Comparison of ENCODE assay signal across 21 cellular contexts in the genomic region with DNA sequence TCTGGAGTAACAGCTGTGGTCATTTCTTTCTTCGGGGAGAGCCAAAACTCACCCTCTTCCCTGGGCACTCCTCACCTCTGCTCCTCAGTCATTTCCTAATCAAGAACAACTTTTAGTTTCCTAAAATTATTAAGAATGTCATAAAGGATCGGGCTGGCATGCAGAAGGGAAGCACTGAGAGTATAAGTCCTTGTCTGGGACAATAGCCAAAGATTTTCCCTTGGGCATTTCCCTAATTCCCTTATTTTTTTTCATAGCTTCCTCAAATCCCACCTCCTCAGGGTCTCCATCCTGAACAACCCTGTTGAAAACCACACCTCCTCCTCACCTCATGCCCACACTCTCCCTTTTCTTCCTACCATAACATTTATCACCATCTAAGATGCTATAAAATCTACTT.
"Had no signal": no experiment of that assay in that cellular context is flagged by ENCODE, and none has a peak within 500 bp of the region (broad histone marks: within the 10 kb centered on the region; RNA-seq: fewer than 3 reads in every experiment).

No MANE protein-coding gene starts in this region.

- DNase-seq: activated CD4-positive, alpha-beta memory T cell treated with anti-CD3 and anti-CD28 coated beads, Interleukin-2, amount 10 ng/mL, durations not matched to agents 7 days and 5 days; activated CD4-positive, alpha-beta T cell treated with anti-CD3 and anti-CD28 coated beads, Interleukin-2, amount 10 ng/mL, durations not matched to agents 7 days and 5 days; activated CD4-positive, CD25-positive, alpha-beta regulatory T cell; activated gamma-delta T cell; activated naive CD4-positive, alpha-beta T cell treated with anti-CD3 and anti-CD28 coated beads for 36 hours; activated T-cell treated with anti-CD3 and anti-CD28 coated beads for 4 hours; activated T-cell treated with anti-CD3 and anti-CD28 coated beads, Interleukin-2, amount 50 U/mL, for 48 hours; brain microvascular endothelial cell; Kasumi-1; KBM-7; NCI-H1092; NCI-H1417 treated with DMSO at 0.1 percent for 48 hours; NCI-H1694; NCI-H2029; NCI-H510A treated with DMSO at 0.1 percent for 48 hours; NCI-H69; PC-3; SHP77 had no signal

- ATAC-seq: activated T-helper 17 cell treated with anti-CD3 and anti-CD28 coated beads, Interleukin-2, amount 50 U/mL, for 72 hours; PC-3 had no signal

- H3K27ac ChIP-seq: brain microvascular endothelial cell, cardiac muscle cell, SJSA1 had no signal

- H3K9me3 ChIP-seq: SJSA1 had no signal

- H3K36me3 ChIP-seq: brain microvascular endothelial cell, cardiac muscle cell, SJSA1 had no signal

- H3K27me3 ChIP-seq: brain microvascular endothelial cell, cardiac muscle cell, SJSA1 had no signal

- H3K4me1 ChIP-seq: SJSA1 had no signal

- H3K4me3 ChIP-seq: cardiac muscle cell, SJSA1 had no signal
